In the genomic region with DNA sequence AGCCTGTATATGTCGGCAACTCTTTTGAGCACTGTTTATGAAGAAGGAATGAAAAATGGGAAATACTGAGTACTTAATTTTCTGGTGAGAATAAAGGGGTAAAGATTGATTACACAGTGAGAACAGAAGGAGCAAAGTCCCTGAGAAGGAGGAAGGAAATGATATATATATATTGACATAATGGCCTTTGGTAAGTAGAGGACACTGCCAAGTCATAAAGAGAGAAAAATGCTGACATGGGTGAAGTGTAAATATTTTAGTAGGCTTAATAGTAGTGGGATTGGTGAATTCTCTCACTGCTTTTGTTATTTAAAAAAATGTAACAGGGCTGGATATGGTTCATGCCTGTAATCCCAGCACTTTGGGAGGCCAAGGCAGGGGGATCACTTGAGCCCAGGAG, we compare ENCODE assay signal across 1 cellular context.
TF ChIP-seq lines count a peak whose summit lies in the region.

No MANE protein-coding gene starts in this region.

TF ChIP-seq in GM23338, 12 proteins besides CTCF, POLR2A, EP300 and RAD21 (continued from another document):
- TF ChIP-seq ZNF462 (CRISPR knock-in tag; IDR thresholded peaks at IDR 0.05) (no peak), NANOG (IDR thresholded peaks at IDR 0.05; ENCODE audit: borderline replicate concordance) (no peak), ZNF114 (CRISPR knock-in tag; IDR thresholded peaks at IDR 0.05) (no peak), ZNF331 (CRISPR knock-in tag; IDR thresholded peaks at IDR 0.05; ENCODE audit: low read depth) (no peak), EZH2 (IDR thresholded peaks at IDR 0.05; ENCODE audit: low read depth, unreplicated experiment) (no peak), STAT1 (IDR thresholded peaks at IDR 0.05; ENCODE audit: unreplicated experiment) (no peak), POLR2AphosphoS5 (IDR thresholded peaks at IDR 0.05; ENCODE audit: low read depth) (no peak), JUNB (IDR thresholded peaks at IDR 0.05; ENCODE audit: unreplicated experiment) (no peak)
